ENCODE assay signal across 22 cellular contexts in genomic region chr14:64095620-64096019, GRCh38.
DNase-seq lines count a peak whose midpoint lies in the region; ATAC-seq and TF ChIP-seq lines count a peak whose summit lies in the region.
"Had no signal": no experiment of that assay in that cellular context is flagged by ENCODE, and none has a peak within 500 bp of the region (broad histone marks: within the 10 kb centered on the region; RNA-seq: fewer than 3 reads in every experiment).

No MANE protein-coding gene starts in this region.

- intact Hi-C loops in activated CD4-positive, alpha-beta memory T cell treated with anti-CD3 and anti-CD28 coated beads for 36 hours (cut with micrococcal nuclease) = no loop called here

- peak; percentile 31 for DNase-seq in activated CD4-positive, alpha-beta memory T cell treated with anti-CD3 and anti-CD28 coated beads for 36 hours
- no peak for DNase-seq in activated CD4-positive, alpha-beta memory T cell treated with anti-CD3 and anti-CD28 coated beads, Interleukin-2, amount 10 ng/mL, durations not matched to agents 7 days and 5 days
- no peak for DNase-seq in osteocyte (ENCODE audit: extremely low spot score, unreplicated experiment)
- DNase-seq in stimulated activated CD8-positive, alpha-beta memory T cell treated with anti-CD3 and anti-CD28 coated beads, Interleukin-4, amount 100 ng/mL, for 48 hours = no peak
- DNase-seq in NOMO-1 (lab: John Stamatoyannopoulos, UW; ENCODE audit: unreplicated experiment in 2 of 2) = no peak
- DNase-seq: activated CD8-positive, alpha-beta memory T cell treated with anti-CD3 and anti-CD28 coated beads for 24 hours; activated naive CD4-positive, alpha-beta T cell; central memory CD4-positive, alpha-beta T cell; endodermal cell; GF-D8; heart left ventricle; left cardiac atrium; NCI-H1105 treated with DMSO at 0.1 percent for 48 hours; NCI-H2171 treated with DMSO at 0.1 percent for 48 hours; psoas muscle; SIG-M5; upper lobe of left lung had no signal

- CTCF ChIA-PET in activated CD4-positive, alpha-beta memory T cell treated with anti-CD3 and anti-CD28 coated beads for 36 hours (lab: Charles Lee) = no interaction called here
- CTCF ChIA-PET in activated CD4-positive, alpha-beta memory T cell treated with anti-CD3 and anti-CD28 coated beads, Interleukin-2, amount 10 ng/mL, durations not matched to agents 7 days and 5 days (lab: Charles Lee) = no interaction called here

- POLR2A ChIA-PET in activated CD4-positive, alpha-beta memory T cell treated with anti-CD3 and anti-CD28 coated beads for 36 hours (lab: Charles Lee) = no interaction called here
- POLR2A ChIA-PET in activated CD4-positive, alpha-beta memory T cell treated with anti-CD3 and anti-CD28 coated beads, Interleukin-2, amount 10 ng/mL, durations not matched to agents 7 days and 5 days (lab: Charles Lee) = no interaction called here

- ATAC-seq in esophagus mucosa = peak; percentile 62
- ATAC-seq in HG03175 (IDR thresholded peaks at IDR 0.05; ENCODE audit: unreplicated experiment) = no peak
- ATAC-seq: A549, heart left ventricle, K562, left cardiac atrium, psoas muscle had no signal

- peaks cover 7% of the 10 kb centered on the region for H3K4me1 Mint-ChIP-seq in activated CD4-positive, alpha-beta memory T cell treated with anti-CD3 and anti-CD28 coated beads for 36 hours (ENCODE audit: low read depth)
- peaks cover 5% of the 10 kb centered on the region for H3K4me1 Mint-ChIP-seq in activated CD4-positive, alpha-beta memory T cell treated with anti-CD3 and anti-CD28 coated beads, Interleukin-2, amount 10 ng/mL, durations not matched to agents 7 days and 5 days
- H3K4me1 Mint-ChIP-seq in osteocyte (ENCODE audit: unreplicated experiment) = peaks cover 21% of the 10 kb centered on the region

- no peaks in the 10 kb centered on the region for H3K9me3 Mint-ChIP-seq in activated CD4-positive, alpha-beta memory T cell treated with anti-CD3 and anti-CD28 coated beads for 36 hours
- peaks cover 1% of the 10 kb centered on the region for H3K9me3 Mint-ChIP-seq in activated CD4-positive, alpha-beta memory T cell treated with anti-CD3 and anti-CD28 coated beads, Interleukin-2, amount 10 ng/mL, durations not matched to agents 7 days and 5 days
- H3K9me3 Mint-ChIP-seq in osteocyte (ENCODE audit: unreplicated experiment) = no peaks in the 10 kb centered on the region
- H3K9me3 Mint-ChIP-seq: endodermal cell had no signal

- H3K36me3 Mint-ChIP-seq in activated CD4-positive, alpha-beta memory T cell treated with anti-CD3 and anti-CD28 coated beads for 36 hours = peaks cover 34% of the 10 kb centered on the region
- peaks cover 45% of the 10 kb centered on the region for H3K36me3 Mint-ChIP-seq in activated CD4-positive, alpha-beta memory T cell treated with anti-CD3 and anti-CD28 coated beads, Interleukin-2, amount 10 ng/mL, durations not matched to agents 7 days and 5 days (ENCODE audit: low read depth)
- H3K36me3 Mint-ChIP-seq in osteocyte (ENCODE audit: unreplicated experiment) = peaks cover 19% of the 10 kb centered on the region

- no peak for TF ChIP-seq RAD21 in Ishikawa (IDR thresholded peaks at IDR 0.05; ENCODE audit: low read depth)

- TF ChIP-seq CTCF in osteocyte (IDR thresholded peaks at IDR 0.05) = no peak

- H3K4me3 Mint-ChIP-seq in activated CD4-positive, alpha-beta memory T cell treated with anti-CD3 and anti-CD28 coated beads for 36 hours = no peak overlapping the region
- H3K4me3 Mint-ChIP-seq in activated CD4-positive, alpha-beta memory T cell treated with anti-CD3 and anti-CD28 coated beads, Interleukin-2, amount 10 ng/mL, durations not matched to agents 7 days and 5 days = no peak overlapping the region
- no peak overlapping the region for H3K4me3 Mint-ChIP-seq in osteocyte (ENCODE audit: unreplicated experiment)
- H3K4me3 Mint-ChIP-seq: endodermal cell had no signal

- H3K27me3 Mint-ChIP-seq in activated CD4-positive, alpha-beta memory T cell treated with anti-CD3 and anti-CD28 coated beads for 36 hours = no peaks in the 10 kb centered on the region
- no peaks in the 10 kb centered on the region for H3K27me3 Mint-ChIP-seq in activated CD4-positive, alpha-beta memory T cell treated with anti-CD3 and anti-CD28 coated beads, Interleukin-2, amount 10 ng/mL, durations not matched to agents 7 days and 5 days
- H3K27me3 Mint-ChIP-seq in osteocyte (ENCODE audit: unreplicated experiment) = no peaks in the 10 kb centered on the region

- H3K27ac Mint-ChIP-seq in activated CD4-positive, alpha-beta memory T cell treated with anti-CD3 and anti-CD28 coated beads for 36 hours = no peak overlapping the region
- no peak overlapping the region for H3K27ac Mint-ChIP-seq in activated CD4-positive, alpha-beta memory T cell treated with anti-CD3 and anti-CD28 coated beads, Interleukin-2, amount 10 ng/mL, durations not matched to agents 7 days and 5 days
- peak overlapping the region; percentile 79 for H3K27ac Mint-ChIP-seq in osteocyte (ENCODE audit: unreplicated experiment)
- H3K27ac Mint-ChIP-seq: endodermal cell had no signal

- no peak for TF ChIP-seq EP300 in Ishikawa (IDR thresholded peaks at IDR 0.05; ENCODE audit: borderline replicate concordance)

TF ChIP-seq in Ishikawa, 13 proteins besides CTCF, POLR2A, EP300 and RAD21:
- TF ChIP-seq YY1 (IDR thresholded peaks at IDR 0.05; ENCODE audit: low read depth) = no peak
- 0 out of 2 replicates have a peak, but pooled peaks have one; percentile 13 for TF ChIP-seq TEAD4 (IDR thresholded peaks at IDR 0.05)
